Comparison of ENCODE assay signal across 1 cellular context in the genomic region with DNA sequence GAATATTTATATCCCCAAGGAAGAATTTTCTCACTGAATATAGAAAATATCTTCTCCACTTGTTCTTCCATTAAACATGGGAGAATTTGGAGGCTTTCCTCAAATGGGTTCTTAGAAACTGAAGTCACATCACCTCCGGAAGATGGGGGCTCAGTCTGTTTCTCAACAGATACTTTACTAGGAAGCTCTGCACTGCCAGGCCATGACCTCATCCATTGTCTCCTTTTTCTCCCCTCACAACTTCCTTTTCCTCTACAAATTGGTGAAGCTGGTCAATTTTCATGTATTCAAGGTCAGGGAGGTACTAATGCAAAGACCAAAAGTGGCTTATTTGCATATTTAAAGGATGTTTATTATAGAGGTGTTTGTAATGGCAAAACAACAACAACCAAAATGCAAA.
TF ChIP-seq lines count a peak whose summit lies in the region.

No MANE protein-coding gene starts in this region.

TF ChIP-seq in GM23338, 12 proteins besides CTCF, POLR2A, EP300 and RAD21 (continued from another document):
- TF ChIP-seq JUNB (IDR thresholded peaks at IDR 0.05; ENCODE audit: unreplicated experiment) (no peak), EZH2phosphoT487 (IDR thresholded peaks at IDR 0.05; ENCODE audit: unreplicated experiment) (no peak), CREB1 (CRISPR knock-in tag; IDR thresholded peaks at IDR 0.05; ENCODE audit: low read depth) (no peak)
